ENCODE assay signal across 14 cellular contexts in the genomic region with DNA sequence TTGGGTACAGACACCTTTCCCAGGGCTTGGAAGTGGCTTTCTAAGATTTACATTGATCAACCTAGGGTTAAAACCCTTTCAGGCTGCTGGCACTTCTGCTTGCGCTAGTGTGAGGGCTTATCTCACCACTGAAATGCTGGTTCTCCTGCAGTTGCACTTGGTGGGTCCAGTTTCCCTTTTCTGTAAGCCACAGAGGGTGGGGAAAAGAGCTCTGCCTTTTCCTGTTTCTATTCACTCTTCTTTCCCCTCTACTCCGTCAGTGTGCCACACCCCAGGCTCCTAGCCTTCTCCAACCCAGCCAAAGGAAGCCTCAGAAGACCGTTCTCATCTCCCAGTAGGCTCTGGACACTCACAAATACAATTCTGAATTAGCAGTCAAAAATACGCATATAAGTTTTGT. TPM values are rescaled to one million over a fixed set of nuclear protein-coding genes. Genes with fewer than 3 reads are reported as not detected.
A peak's percentile ranks its signal among the peaks of the same experiment; 100 is the strongest.
DNase-seq lines count a peak whose midpoint lies in the region; ATAC-seq, FAIRE-seq and TF ChIP-seq lines count a peak whose summit lies in the region.
"Had no signal": no experiment of that assay in that cellular context is flagged by ENCODE, and none has a peak within 500 bp of the region (broad histone marks: within the 10 kb centered on the region; RNA-seq: fewer than 3 reads in every experiment).

No MANE protein-coding gene starts in this region.

- H3K4me3 Mint-ChIP-seq in activated naive CD8-positive, alpha-beta T cell treated with anti-CD3 and anti-CD28 coated beads, Interleukin-2, amount 50 U/mL, for 24 hours = peak overlapping the region; percentile 30
- H3K4me3 Mint-ChIP-seq in natural killer cell (peak overlapping the region; percentile 28), osteocyte (ENCODE audit: unreplicated experiment) (no peak overlapping the region)

- TF ChIP-seq POLR2A in GM12892 (IDR thresholded peaks at IDR 0.05; ENCODE audit: low read depth, low read length) = no peak

- peaks cover 11% of the 10 kb centered on the region for H3K4me1 Mint-ChIP-seq in activated naive CD8-positive, alpha-beta T cell treated with anti-CD3 and anti-CD28 coated beads, Interleukin-2, amount 50 U/mL, for 24 hours
- H3K4me1 Mint-ChIP-seq in natural killer cell (peaks cover 6 to 7% of the 10 kb centered on the region in 2 donors), osteocyte (ENCODE audit: unreplicated experiment) (no peaks in the 10 kb centered on the region)

- TF ChIP-seq CTCF in natural killer cell (IDR thresholded peaks at IDR 0.05) (no peak), osteocyte (IDR thresholded peaks at IDR 0.05) (no peak)

- no peaks in the 10 kb centered on the region for H3K9me3 Mint-ChIP-seq in activated naive CD8-positive, alpha-beta T cell treated with anti-CD3 and anti-CD28 coated beads, Interleukin-2, amount 50 U/mL, for 24 hours
- H3K9me3 Mint-ChIP-seq in natural killer cell = no peaks in the 10 kb centered on the region
- no peaks in the 10 kb centered on the region for H3K9me3 Mint-ChIP-seq in osteocyte (ENCODE audit: unreplicated experiment)
- H3K9me3 Mint-ChIP-seq: CD4-positive, alpha-beta memory T cell had no signal

- FAIRE-seq in GM12892 (lab: Jason Lieb, UNC) = peak; percentile 38

- ATAC-seq in activated naive CD8-positive, alpha-beta T cell treated with anti-CD3 and anti-CD28 coated beads, Interleukin-2, amount 50 U/mL, for 24 hours = no peak
- peak in 1 of 3 donors; percentile 69 for ATAC-seq in natural killer cell
- ATAC-seq in GM19023 (IDR thresholded peaks at IDR 0.05; ENCODE audit: unreplicated experiment) = no peak

- peaks cover 19% of the 10 kb centered on the region for H3K27me3 Mint-ChIP-seq in activated naive CD8-positive, alpha-beta T cell treated with anti-CD3 and anti-CD28 coated beads, Interleukin-2, amount 50 U/mL, for 24 hours
- H3K27me3 Mint-ChIP-seq in natural killer cell (ENCODE audit: low read depth in 2 of 2) = peaks cover 20 to 33% of the 10 kb centered on the region in 2 donors
- H3K27me3 Mint-ChIP-seq in osteocyte (ENCODE audit: unreplicated experiment) = peaks cover 4% of the 10 kb centered on the region

- intact Hi-C loops in natural killer cell (cut with micrococcal nuclease) = no loop called here

- DNase-seq in GM12892 (ENCODE audit: insufficient read length) (no peak), NCI-H69 (lab: John Stamatoyannopoulos, UW) (peak; percentile 66), natural killer cell (no peak), osteocyte (ENCODE audit: extremely low spot score, unreplicated experiment) (no peak), mesenteric fat pad (ENCODE audit: low spot score) (no peak), DMS79 treated with DMSO at 0.1 percent for 48 hours (lab: John Stamatoyannopoulos, UW) (no peak)
- no peak for DNase-seq in activated naive CD8-positive, alpha-beta T cell treated with anti-CD3 and anti-CD28 coated beads, Interleukin-2, amount 50 U/mL, for 24 hours
- DNase-seq: activated CD8-positive, alpha-beta memory T cell treated with anti-CD3 and anti-CD28 coated beads, Interleukin-2, amount 50 U/mL, for 48 hours; CD4-positive, alpha-beta memory T cell; cortex of kidney; NCI-H2081 treated with DMSO at 0.1 percent for 48 hours; Peyer's patch; substantia nigra had no signal

- H3K27ac Mint-ChIP-seq in activated naive CD8-positive, alpha-beta T cell treated with anti-CD3 and anti-CD28 coated beads, Interleukin-2, amount 50 U/mL, for 24 hours = no peak overlapping the region
- H3K27ac Mint-ChIP-seq in natural killer cell = peak overlapping the region; percentile 3 to 11
- H3K27ac Mint-ChIP-seq in osteocyte (ENCODE audit: unreplicated experiment) = no peak overlapping the region

- no peaks in the 10 kb centered on the region for H3K36me3 Mint-ChIP-seq in activated naive CD8-positive, alpha-beta T cell treated with anti-CD3 and anti-CD28 coated beads, Interleukin-2, amount 50 U/mL, for 24 hours (ENCODE audit: low read depth)
- no peaks in the 10 kb centered on the region for H3K36me3 Mint-ChIP-seq in natural killer cell
- H3K36me3 Mint-ChIP-seq in osteocyte (ENCODE audit: unreplicated experiment) = no peaks in the 10 kb centered on the region
- H3K36me3 Mint-ChIP-seq: CD4-positive, alpha-beta memory T cell had no signal

RNA-seq across cellular contexts. Expression of a gene that starts 19.0 kb away (rescaled TPM):
- polyA plus RNA-seq in GM12892 (2012; ENCODE audit: missing spikeins) = 96.0 TPM
- 100 to 1,000 TPM in 2 of 3 donors, 10 to 100 TPM in 1; 97.0 to 135 (median 131) TPM for total RNA-seq in natural killer cell
- 194 and 207 TPM in 2 replicates for total RNA-seq in osteocyte
- 246 TPM for total RNA-seq in mesenteric fat pad

Comparison
In these comparisons a context has a peak if more than half of its experiments do, and no peak if none do; other contexts are left out.
1. H3K27ac Mint-ChIP-seq: peak in natural killer cell (2 of 2); none in activated naive CD8-positive, alpha-beta T cell treated with anti-CD3 and anti-CD28 coated beads, Interleukin-2, amount 50 U/mL, for 24 hours (single experiment) and osteocyte (single experiment).